ENCODE assay signal across 8 cellular contexts in the genomic region with DNA sequence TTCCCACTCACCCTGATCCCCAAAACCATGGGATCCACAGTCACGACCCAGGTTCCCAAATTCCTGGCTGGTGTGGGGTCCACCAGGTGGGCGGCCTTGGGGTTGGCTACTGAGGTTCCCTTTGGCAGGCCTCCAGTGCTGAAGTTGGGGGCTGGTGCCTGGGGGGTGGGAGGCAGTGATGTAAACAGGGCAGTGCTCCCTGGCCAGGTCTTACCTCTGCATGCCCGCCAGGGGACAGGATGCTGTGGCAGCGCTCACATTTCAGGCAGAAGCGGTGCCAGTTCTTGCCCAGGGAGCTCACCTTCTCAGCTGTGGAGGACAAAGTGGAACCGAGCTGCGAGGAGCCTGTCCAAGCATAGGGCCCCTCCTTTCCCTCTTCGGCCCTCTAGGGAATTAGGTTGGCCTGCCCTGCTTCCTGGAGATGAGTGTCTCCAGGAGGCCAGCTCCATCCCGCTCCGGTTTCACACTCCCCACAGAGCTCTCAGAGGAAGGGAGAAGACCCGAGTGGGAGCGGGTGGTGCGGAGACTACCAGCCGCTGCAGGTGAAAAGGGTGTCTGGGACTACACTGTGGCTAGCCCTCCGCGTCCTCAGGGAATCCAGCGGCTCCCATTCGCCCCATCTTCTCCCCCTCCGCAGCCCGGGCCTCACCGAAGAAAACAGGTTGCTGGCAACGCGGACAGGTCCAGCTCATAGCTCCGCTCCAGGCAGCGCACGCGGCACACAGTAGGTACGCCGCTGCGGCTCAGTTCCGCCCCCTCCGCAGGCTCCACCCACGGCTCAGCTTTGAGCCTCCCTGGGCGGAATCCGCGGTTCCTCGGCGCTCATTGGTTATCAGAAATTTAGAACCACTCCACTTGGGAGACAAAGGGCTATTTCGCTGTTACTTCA. TPM values are rescaled to one million over a fixed set of nuclear protein-coding genes. Genes with fewer than 3 reads are reported as not detected.
DNase-seq lines count a peak whose midpoint lies in the region; ATAC-seq and TF ChIP-seq lines count a peak whose summit lies in the region.

A gene with protein sequence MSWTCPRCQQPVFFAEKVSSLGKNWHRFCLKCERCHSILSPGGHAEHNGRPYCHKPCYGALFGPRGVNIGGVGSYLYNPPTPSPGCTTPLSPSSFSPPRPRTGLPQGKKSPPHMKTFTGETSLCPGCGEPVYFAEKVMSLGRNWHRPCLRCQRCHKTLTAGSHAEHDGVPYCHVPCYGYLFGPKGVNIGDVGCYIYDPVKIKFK (minus strand): TSS at position 726 of the 889 bp plus-strand sequence. CDS start 34 bp downstream, at position 692.

- H3K36me3 ChIP-seq in ACC112 (ENCODE audit: insufficient read depth, low read length) (no peaks in the 10 kb centered on the region), testis (ENCODE audit: low read depth, missing control alignments) (no peaks in the 10 kb centered on the region)

- peak within 1 kb of the TSS; percentile 72 for H3K4me3 Mint-ChIP-seq in activated CD4-positive, alpha-beta memory T cell treated with anti-CD3 and anti-CD28 coated beads, Interleukin-2, amount 10 ng/mL, durations not matched to agents 7 days and 5 days
- peak within 1 kb of the TSS; percentile 77 to 85 (median 82) for H3K4me3 Mint-ChIP-seq in naive thymus-derived CD8-positive, alpha-beta T cell

- TF ChIP-seq CTCF in testis (IDR thresholded peaks at IDR 0.05): no peak

- TF ChIP-seq POLR2A in erythroblast (IDR thresholded peaks at IDR 0.05; ENCODE audit: low read length) (no peak), testis (IDR thresholded peaks at IDR 0.05) (no peak)

- H3K9me3 ChIP-seq in testis: no peaks in the 10 kb centered on the region

- POLR2A ChIA-PET in activated CD4-positive, alpha-beta memory T cell treated with anti-CD3 and anti-CD28 coated beads, Interleukin-2, amount 10 ng/mL, durations not matched to agents 7 days and 5 days (lab: Charles Lee): interaction anchor here (1.0 to 1.5 kb wide), 5 partner anchors 9 to 62 kb away, joined by 3 to 8 read pairs (median 4); a partner anchor contains a TSS
- POLR2A ChIA-PET in naive thymus-derived CD8-positive, alpha-beta T cell (lab: Charles Lee): interaction anchor here (0.9 to 1.2 kb wide), 5 partner anchors 26 to 119 kb away, joined by 3 to 5 read pairs (median 3); a partner anchor contains a TSS

- no peaks in the 10 kb centered on the region for H3K36me3 Mint-ChIP-seq in activated CD4-positive, alpha-beta memory T cell treated with anti-CD3 and anti-CD28 coated beads, Interleukin-2, amount 10 ng/mL, durations not matched to agents 7 days and 5 days (ENCODE audit: low read depth)
- no peaks in the 10 kb centered on the region for H3K36me3 Mint-ChIP-seq in naive thymus-derived CD8-positive, alpha-beta T cell

- no peaks in the 10 kb centered on the region for H3K9me3 Mint-ChIP-seq in activated CD4-positive, alpha-beta memory T cell treated with anti-CD3 and anti-CD28 coated beads, Interleukin-2, amount 10 ng/mL, durations not matched to agents 7 days and 5 days
- H3K9me3 Mint-ChIP-seq in naive thymus-derived CD8-positive, alpha-beta T cell: no peaks in the 10 kb centered on the region

- H3K4me1 ChIP-seq in ACC112 (ENCODE audit: control insufficient read depth, insufficient read depth, low read length, unreplicated experiment): peaks cover 12% of the 10 kb centered on the region
- peaks cover 13% of the 10 kb centered on the region for H3K4me1 ChIP-seq in testis

- H3K27ac Mint-ChIP-seq in activated CD4-positive, alpha-beta memory T cell treated with anti-CD3 and anti-CD28 coated beads, Interleukin-2, amount 10 ng/mL, durations not matched to agents 7 days and 5 days: no peak within 1 kb of the TSS
- peak within 1 kb of the TSS in 8 of 10 donors; percentile 5 to 80 (median 56) for H3K27ac Mint-ChIP-seq in naive thymus-derived CD8-positive, alpha-beta T cell

- DNase-seq in NCI-H1105 (lab: John Stamatoyannopoulos, UW) (peak; percentile 74), erythroblast (lab: John Stamatoyannopoulos, UW) (peak; percentile 34 to 39), testis (peak; percentile 58), mesenteric fat pad (ENCODE audit: low spot score) (no peak)
- DNase-seq in activated CD4-positive, alpha-beta memory T cell treated with anti-CD3 and anti-CD28 coated beads, Interleukin-2, amount 10 ng/mL, durations not matched to agents 7 days and 5 days: peak; percentile 59
- peak; percentile 25 to 75 (median 48) for DNase-seq in naive thymus-derived CD8-positive, alpha-beta T cell

- ATAC-seq in GM18909 (IDR thresholded peaks at IDR 0.05; ENCODE audit: poor library complexity, unreplicated experiment): peak; percentile 66
- ATAC-seq in naive thymus-derived CD8-positive, alpha-beta T cell: peak; percentile 87 to 90

- WGBS in testis, 2 donors: 5 to 7% methylated on average over 15 to 39 of the region's 39 CpGs

- H3K4me1 Mint-ChIP-seq in activated CD4-positive, alpha-beta memory T cell treated with anti-CD3 and anti-CD28 coated beads, Interleukin-2, amount 10 ng/mL, durations not matched to agents 7 days and 5 days: peaks cover 12% of the 10 kb centered on the region
- H3K4me1 Mint-ChIP-seq in naive thymus-derived CD8-positive, alpha-beta T cell: peaks cover 4 to 37% (median 9%) of the 10 kb centered on the region in 4 donors

- H3K27ac ChIP-seq in ACC112 (ENCODE audit: low read depth, low read length) (no peak within 1 kb of the TSS), testis (no peak within 1 kb of the TSS)

- CTCF ChIA-PET in activated CD4-positive, alpha-beta memory T cell treated with anti-CD3 and anti-CD28 coated beads, Interleukin-2, amount 10 ng/mL, durations not matched to agents 7 days and 5 days (lab: Charles Lee): interaction anchor here (0.7 to 3.9 kb wide), 19 partner anchors 10 to 211 kb away, joined by 3 to 56 read pairs (median 4); a partner anchor contains a TSS

- intact Hi-C loops in testis (cut with DNase I; ENCODE audit: low total_unique reads): no loop called here

- peak within 1 kb of the TSS; percentile 61 for H2AFZ ChIP-seq in ACC112 (ENCODE audit: low read length, unreplicated experiment)

- H3K79me2 ChIP-seq in ACC112 (ENCODE audit: control insufficient read depth, insufficient read depth, low read length, unreplicated experiment): no peaks in the 10 kb centered on the region

- peaks cover 14% of the 10 kb centered on the region for H3K27me3 Mint-ChIP-seq in activated CD4-positive, alpha-beta memory T cell treated with anti-CD3 and anti-CD28 coated beads, Interleukin-2, amount 10 ng/mL, durations not matched to agents 7 days and 5 days
- H3K27me3 Mint-ChIP-seq in naive thymus-derived CD8-positive, alpha-beta T cell: peaks cover 0 to 9% (median 0%) of the 10 kb centered on the region in 5 donors

- H3K4me3 ChIP-seq in ACC112 (ENCODE audit: low read depth, low read length) (peak within 1 kb of the TSS; percentile 63), testis (peak within 1 kb of the TSS; percentile 4 to 53)

- H3K27me3 ChIP-seq in ACC112 (ENCODE audit: insufficient read depth, low read length): peaks cover 3% of the 10 kb centered on the region; the same call in 1 of the 2 replicates
- H3K27me3 ChIP-seq in testis: no peaks in the 10 kb centered on the region

RNA-seq across cellular contexts. Expression of the gene that starts here (rescaled TPM):
- under 1 TPM in 1 of 2 experiments, not detected in 1; 0.88 TPM for total RNA-seq in activated CD4-positive, alpha-beta memory T cell treated with anti-CD3 and anti-CD28 coated beads, Interleukin-2, amount 10 ng/mL, durations not matched to agents 7 days and 5 days
- 1 to 10 TPM; 4.1 to 5.3 TPM for total RNA-seq in naive thymus-derived CD8-positive, alpha-beta T cell
- polyA plus RNA-seq in naive thymus-derived CD8-positive, alpha-beta T cell: not detected
- total RNA-seq in testis (10 to 100 TPM; 13.4 to 33.4 TPM), mesenteric fat pad (0.58 TPM)
- 34.3 TPM for polyA plus RNA-seq in testis (ENCODE audit: insufficient read depth, low read depth, low replicate concordance)

Comparison
In these comparisons a context has a peak if more than half of its experiments do, and no peak if none do; other contexts are left out.
1. RNA of the gene that starts here (polyA plus RNA-seq): 34.3 TPM in testis (single experiment); not detected in naive thymus-derived CD8-positive, alpha-beta T cell; every median in the first group is over 10 times any median in the second.
2. Peak in DNase-seq in activated CD4-positive, alpha-beta memory T cell treated with anti-CD3 and anti-CD28 coated beads, Interleukin-2, amount 10 ng/mL, durations not matched to agents 7 days and 5 days; RNA of the gene not detected or under 1 TPM.